3 cellular contexts compared by ENCODE assay signal in the genomic region with DNA sequence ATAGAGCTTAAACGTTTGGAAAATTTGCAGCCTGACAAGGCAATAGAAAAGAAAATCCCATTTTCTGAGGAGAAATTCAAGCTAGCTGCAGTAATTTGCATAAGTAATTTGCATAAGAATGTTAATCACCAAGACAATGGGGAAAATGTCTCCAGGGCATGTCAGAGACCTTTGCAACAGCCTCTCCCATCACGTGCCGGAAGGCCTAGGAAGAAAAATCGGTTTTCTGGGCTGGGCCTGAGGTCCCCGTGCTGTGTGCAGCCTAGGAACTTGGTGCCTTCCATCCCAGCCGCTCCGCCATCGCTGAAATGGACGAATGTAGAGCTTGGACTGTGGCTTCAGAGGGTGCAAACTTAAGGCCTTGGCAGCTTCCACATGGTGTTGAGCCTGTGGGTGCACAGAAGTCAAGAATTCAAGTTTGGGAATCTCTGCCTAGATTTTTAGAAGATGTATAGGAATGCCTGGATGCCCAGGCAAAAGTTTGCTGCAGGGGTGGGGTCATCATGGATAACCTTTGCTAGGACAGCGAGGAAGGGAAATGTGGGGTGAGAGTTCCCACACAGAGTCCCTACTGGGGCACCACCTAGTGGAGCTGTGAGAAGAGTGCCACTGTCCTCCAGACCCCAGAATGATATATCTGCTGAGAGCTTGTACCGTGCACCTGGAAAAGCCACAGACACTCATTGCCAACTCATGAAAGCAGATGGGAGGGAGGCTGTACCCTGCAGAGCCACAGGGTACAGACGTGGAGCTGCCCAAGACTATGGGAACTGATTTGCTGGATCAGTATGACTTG.
TF ChIP-seq lines count a peak whose summit lies in the region.

No MANE protein-coding gene starts in this region.

TF ChIP-seq in IMR-90, 13 proteins besides CTCF, POLR2A, EP300 and RAD21:
- TF ChIP-seq BHLHE40 (IDR thresholded peaks at IDR 0.05; ENCODE audit: low read depth, low read length) (no peak), RFX5 (IDR thresholded peaks at IDR 0.05; ENCODE audit: low read depth, low read length) (no peak), CHD1 (IDR thresholded peaks at IDR 0.05; ENCODE audit: low read depth, low read length) (no peak), MAZ (IDR thresholded peaks at IDR 0.05; ENCODE audit: borderline replicate concordance, low read depth, low read length) (no peak), FOS (IDR thresholded peaks at IDR 0.05; ENCODE audit: low read depth, low read length) (no peak), NFE2L2 (IDR thresholded peaks at IDR 0.05; ENCODE audit: low read depth, low read length) (no peak)
- TF ChIP-seq, protein P1, sequence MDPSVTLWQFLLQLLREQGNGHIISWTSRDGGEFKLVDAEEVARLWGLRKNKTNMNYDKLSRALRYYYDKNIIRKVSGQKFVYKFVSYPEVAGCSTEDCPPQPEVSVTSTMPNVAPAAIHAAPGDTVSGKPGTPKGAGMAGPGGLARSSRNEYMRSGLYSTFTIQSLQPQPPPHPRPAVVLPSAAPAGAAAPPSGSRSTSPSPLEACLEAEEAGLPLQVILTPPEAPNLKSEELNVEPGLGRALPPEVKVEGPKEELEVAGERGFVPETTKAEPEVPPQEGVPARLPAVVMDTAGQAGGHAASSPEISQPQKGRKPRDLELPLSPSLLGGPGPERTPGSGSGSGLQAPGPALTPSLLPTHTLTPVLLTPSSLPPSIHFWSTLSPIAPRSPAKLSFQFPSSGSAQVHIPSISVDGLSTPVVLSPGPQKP (IDR thresholded peaks at IDR 0.05; ENCODE audit: borderline replicate concordance, low read depth, low read length), result no peak

TF ChIP-seq in WTC11, 78 proteins besides CTCF, POLR2A, EP300 and RAD21 (continues in another document):
- TF ChIP-seq, protein P2, sequence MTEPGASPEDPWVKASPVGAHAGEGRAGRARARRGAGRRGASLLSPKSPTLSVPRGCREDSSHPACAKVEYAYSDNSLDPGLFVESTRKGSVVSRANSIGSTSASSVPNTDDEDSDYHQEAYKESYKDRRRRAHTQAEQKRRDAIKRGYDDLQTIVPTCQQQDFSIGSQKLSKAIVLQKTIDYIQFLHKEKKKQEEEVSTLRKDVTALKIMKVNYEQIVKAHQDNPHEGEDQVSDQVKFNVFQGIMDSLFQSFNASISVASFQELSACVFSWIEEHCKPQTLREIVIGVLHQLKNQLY (CRISPR knock-in tag; IDR thresholded peaks at IDR 0.05), result no peak
- no peak for TF ChIP-seq FOXP1 (CRISPR knock-in tag; IDR thresholded peaks at IDR 0.05; ENCODE audit: borderline replicate concordance)
- TF ChIP-seq, protein P3, sequence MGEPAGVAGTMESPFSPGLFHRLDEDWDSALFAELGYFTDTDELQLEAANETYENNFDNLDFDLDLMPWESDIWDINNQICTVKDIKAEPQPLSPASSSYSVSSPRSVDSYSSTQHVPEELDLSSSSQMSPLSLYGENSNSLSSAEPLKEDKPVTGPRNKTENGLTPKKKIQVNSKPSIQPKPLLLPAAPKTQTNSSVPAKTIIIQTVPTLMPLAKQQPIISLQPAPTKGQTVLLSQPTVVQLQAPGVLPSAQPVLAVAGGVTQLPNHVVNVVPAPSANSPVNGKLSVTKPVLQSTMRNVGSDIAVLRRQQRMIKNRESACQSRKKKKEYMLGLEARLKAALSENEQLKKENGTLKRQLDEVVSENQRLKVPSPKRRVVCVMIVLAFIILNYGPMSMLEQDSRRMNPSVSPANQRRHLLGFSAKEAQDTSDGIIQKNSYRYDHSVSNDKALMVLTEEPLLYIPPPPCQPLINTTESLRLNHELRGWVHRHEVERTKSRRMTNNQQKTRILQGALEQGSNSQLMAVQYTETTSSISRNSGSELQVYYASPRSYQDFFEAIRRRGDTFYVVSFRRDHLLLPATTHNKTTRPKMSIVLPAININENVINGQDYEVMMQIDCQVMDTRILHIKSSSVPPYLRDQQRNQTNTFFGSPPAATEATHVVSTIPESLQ (CRISPR knock-in tag; IDR thresholded peaks at IDR 0.05), result no peak
- TF ChIP-seq, protein P4, sequence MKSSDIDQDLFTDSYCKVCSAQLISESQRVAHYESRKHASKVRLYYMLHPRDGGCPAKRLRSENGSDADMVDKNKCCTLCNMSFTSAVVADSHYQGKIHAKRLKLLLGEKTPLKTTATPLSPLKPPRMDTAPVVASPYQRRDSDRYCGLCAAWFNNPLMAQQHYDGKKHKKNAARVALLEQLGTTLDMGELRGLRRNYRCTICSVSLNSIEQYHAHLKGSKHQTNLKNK (CRISPR knock-in tag; IDR thresholded peaks at IDR 0.05), result no peak
- no peak for TF ChIP-seq TCF7 (CRISPR knock-in tag; IDR thresholded peaks at IDR 0.05; ENCODE audit: low read depth)
- no peak for TF ChIP-seq ZNF416 (CRISPR knock-in tag; IDR thresholded peaks at IDR 0.05)
- TF ChIP-seq, protein P5, sequence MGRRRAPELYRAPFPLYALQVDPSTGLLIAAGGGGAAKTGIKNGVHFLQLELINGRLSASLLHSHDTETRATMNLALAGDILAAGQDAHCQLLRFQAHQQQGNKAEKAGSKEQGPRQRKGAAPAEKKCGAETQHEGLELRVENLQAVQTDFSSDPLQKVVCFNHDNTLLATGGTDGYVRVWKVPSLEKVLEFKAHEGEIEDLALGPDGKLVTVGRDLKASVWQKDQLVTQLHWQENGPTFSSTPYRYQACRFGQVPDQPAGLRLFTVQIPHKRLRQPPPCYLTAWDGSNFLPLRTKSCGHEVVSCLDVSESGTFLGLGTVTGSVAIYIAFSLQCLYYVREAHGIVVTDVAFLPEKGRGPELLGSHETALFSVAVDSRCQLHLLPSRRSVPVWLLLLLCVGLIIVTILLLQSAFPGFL (CRISPR knock-in tag; IDR thresholded peaks at IDR 0.05; ENCODE audit: borderline replicate concordance), result no peak
- TF ChIP-seq, protein P6, sequence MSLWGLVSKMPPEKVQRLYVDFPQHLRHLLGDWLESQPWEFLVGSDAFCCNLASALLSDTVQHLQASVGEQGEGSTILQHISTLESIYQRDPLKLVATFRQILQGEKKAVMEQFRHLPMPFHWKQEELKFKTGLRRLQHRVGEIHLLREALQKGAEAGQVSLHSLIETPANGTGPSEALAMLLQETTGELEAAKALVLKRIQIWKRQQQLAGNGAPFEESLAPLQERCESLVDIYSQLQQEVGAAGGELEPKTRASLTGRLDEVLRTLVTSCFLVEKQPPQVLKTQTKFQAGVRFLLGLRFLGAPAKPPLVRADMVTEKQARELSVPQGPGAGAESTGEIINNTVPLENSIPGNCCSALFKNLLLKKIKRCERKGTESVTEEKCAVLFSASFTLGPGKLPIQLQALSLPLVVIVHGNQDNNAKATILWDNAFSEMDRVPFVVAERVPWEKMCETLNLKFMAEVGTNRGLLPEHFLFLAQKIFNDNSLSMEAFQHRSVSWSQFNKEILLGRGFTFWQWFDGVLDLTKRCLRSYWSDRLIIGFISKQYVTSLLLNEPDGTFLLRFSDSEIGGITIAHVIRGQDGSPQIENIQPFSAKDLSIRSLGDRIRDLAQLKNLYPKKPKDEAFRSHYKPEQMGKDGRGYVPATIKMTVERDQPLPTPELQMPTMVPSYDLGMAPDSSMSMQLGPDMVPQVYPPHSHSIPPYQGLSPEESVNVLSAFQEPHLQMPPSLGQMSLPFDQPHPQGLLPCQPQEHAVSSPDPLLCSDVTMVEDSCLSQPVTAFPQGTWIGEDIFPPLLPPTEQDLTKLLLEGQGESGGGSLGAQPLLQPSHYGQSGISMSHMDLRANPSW (CRISPR knock-in tag; conservative IDR thresholded peaks at IDR 0.05; ENCODE audit: low read depth), result no peak
- TF ChIP-seq, protein P7, sequence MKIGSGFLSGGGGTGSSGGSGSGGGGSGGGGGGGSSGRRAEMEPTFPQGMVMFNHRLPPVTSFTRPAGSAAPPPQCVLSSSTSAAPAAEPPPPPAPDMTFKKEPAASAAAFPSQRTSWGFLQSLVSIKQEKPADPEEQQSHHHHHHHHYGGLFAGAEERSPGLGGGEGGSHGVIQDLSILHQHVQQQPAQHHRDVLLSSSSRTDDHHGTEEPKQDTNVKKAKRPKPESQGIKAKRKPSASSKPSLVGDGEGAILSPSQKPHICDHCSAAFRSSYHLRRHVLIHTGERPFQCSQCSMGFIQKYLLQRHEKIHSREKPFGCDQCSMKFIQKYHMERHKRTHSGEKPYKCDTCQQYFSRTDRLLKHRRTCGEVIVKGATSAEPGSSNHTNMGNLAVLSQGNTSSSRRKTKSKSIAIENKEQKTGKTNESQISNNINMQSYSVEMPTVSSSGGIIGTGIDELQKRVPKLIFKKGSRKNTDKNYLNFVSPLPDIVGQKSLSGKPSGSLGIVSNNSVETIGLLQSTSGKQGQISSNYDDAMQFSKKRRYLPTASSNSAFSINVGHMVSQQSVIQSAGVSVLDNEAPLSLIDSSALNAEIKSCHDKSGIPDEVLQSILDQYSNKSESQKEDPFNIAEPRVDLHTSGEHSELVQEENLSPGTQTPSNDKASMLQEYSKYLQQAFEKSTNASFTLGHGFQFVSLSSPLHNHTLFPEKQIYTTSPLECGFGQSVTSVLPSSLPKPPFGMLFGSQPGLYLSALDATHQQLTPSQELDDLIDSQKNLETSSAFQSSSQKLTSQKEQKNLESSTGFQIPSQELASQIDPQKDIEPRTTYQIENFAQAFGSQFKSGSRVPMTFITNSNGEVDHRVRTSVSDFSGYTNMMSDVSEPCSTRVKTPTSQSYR (CRISPR knock-in tag; IDR thresholded peaks at IDR 0.05), result no peak; the same call in 1 of the 2 replicates

TF ChIP-seq in HepG2, 621 proteins besides CTCF, POLR2A, EP300 and RAD21:
- TF ChIP-seq STAG1 (CRISPR knock-in tag; IDR thresholded peaks at IDR 0.05) (peak; percentile 27; the same call in 1 of the 2 replicates), RNF2 (conservative IDR thresholded peaks at IDR 0.05; ENCODE audit: low read depth) (no peak)
